In genomic region chr14:92793709-92794546, GRCh38 we compare ENCODE assay signal across 8 cellular contexts. TPM values are rescaled to one million over a fixed set of nuclear protein-coding genes. Genes with fewer than 3 reads are reported as not detected.
A peak's percentile ranks its signal among the peaks of the same experiment; 100 is the strongest.
DNase-seq lines count a peak whose midpoint lies in the region; ATAC-seq and TF ChIP-seq lines count a peak whose summit lies in the region.

Gene GOLGA5, plus strand, starts transcription at chr14:92794305. Its CDS starts 3,133 bp downstream, at chr14:92797438.

- intact Hi-C loops in PC-9 (cut with micrococcal nuclease; ENCODE audit: unreplicated experiment) (loop anchor here (5.0 kb wide), 1 partner anchor 47 kb away; the partner anchor contains the start of gene LGMN), mucosa of descending colon (cut with DNase I, micrococcal nuclease) (no loop called here)

- H3K36me3 ChIP-seq in PC-9 (ENCODE audit: low read depth) (peaks cover 10% of the 10 kb centered on the region; the same call in 1 of the 2 replicates), mucosa of descending colon (ENCODE audit: low read depth) (peaks cover 4% of the 10 kb centered on the region)

- peak; percentile 95 for DNase-seq in DMS153 (lab: John Stamatoyannopoulos, UW)
- DNase-seq in Jurkat, Clone E6-1 (ENCODE audit: low read depth, low spot score), result peak; percentile 95
- DNase-seq in PC-9, result peak; percentile 91 to 98
- peak; percentile 100 for DNase-seq in activated T-cell treated with anti-CD3 and anti-CD28 coated beads, Interleukin-2, amount 50 U/mL, for 1 hour
- peak; percentile 91 for DNase-seq in epithelial cell of prostate (ENCODE audit: low read depth, low spot score)
- peak; percentile 99 for DNase-seq in mucosa of descending colon
- DNase-seq in stimulated activated CD8-positive, alpha-beta memory T cell treated with anti-CD3 and anti-CD28 coated beads, Interleukin-4, amount 100 ng/mL, for 24 hours (ENCODE audit: low read depth), result peak; percentile 96

- peak within 1 kb of the TSS; percentile 83 for H2AFZ ChIP-seq in PC-9

- no peaks in the 10 kb centered on the region for H3K27me3 ChIP-seq in PC-9 (ENCODE audit: insufficient read depth, low read depth)

- H3K9me2 ChIP-seq in PC-9 (ENCODE audit: insufficient read depth), result no peaks in the 10 kb centered on the region

- TF ChIP-seq CTCF in PC-9 (conservative IDR thresholded peaks at IDR 0.05), result no peak
- TF ChIP-seq CTCF in mucosa of descending colon (IDR thresholded peaks at IDR 0.05), result peak; percentile 7

- H3K4me3 ChIP-seq in Jurkat, Clone E6-1 (ENCODE audit: low read length), result peak within 1 kb of the TSS; percentile 81
- H3K4me3 ChIP-seq in PC-9 (peak within 1 kb of the TSS; percentile 89), mucosa of descending colon (peak within 1 kb of the TSS; percentile 72)

- no TSS peak for BruUV-seq in PC-9 (replicated peaks; lab: Mats Ljungman, UMichigan)

- CTCF ChIA-PET in PC-9 (lab: Charles Lee), result no interaction called here

- H3K27ac ChIP-seq in PC-9 (peak within 1 kb of the TSS; percentile 87), epithelial cell of prostate (peak within 1 kb of the TSS; percentile 91)

- no peaks in the 10 kb centered on the region; the same call in 1 of the 2 replicates for H4K20me1 ChIP-seq in PC-9 (ENCODE audit: insufficient read depth)

- peaks cover 11% of the 10 kb centered on the region for H3F3A ChIP-seq in PC-9 (ENCODE audit: insufficient read depth, low read depth)

- H3K4me1 ChIP-seq in PC-9 (replicated peaks; ENCODE audit: insufficient read depth), result peaks cover 26% of the 10 kb centered on the region
- H3K4me1 ChIP-seq in mucosa of descending colon (ENCODE audit: low read depth), result peaks cover 11% of the 10 kb centered on the region

- peaks cover 12% of the 10 kb centered on the region for H3K9me3 ChIP-seq in PC-9 (ENCODE audit: insufficient read depth, low read depth)
- peaks cover 15% of the 10 kb centered on the region for H3K9me3 ChIP-seq in mucosa of descending colon

- POLR2A ChIA-PET in PC-9 (lab: Charles Lee; ENCODE audit: unreplicated experiment), result interaction anchor here (0.6 kb wide), 1 partner anchor 8 kb away, joined by 3 read pairs; no protein-coding TSS in a partner anchor

- ATAC-seq in GM21619 (IDR thresholded peaks at IDR 0.05; ENCODE audit: unreplicated experiment), result peak; percentile 93
- ATAC-seq in mucosa of descending colon, result peak; percentile 98

- peaks cover 43% of the 10 kb centered on the region for H3K79me2 ChIP-seq in PC-9 (ENCODE audit: low read depth)

- H3K4me2 ChIP-seq in PC-9, result peak within 1 kb of the TSS; percentile 96

RNA-seq across cellular contexts. Expression of gene GOLGA5, which starts in this region (rescaled TPM):
- polyA plus RNA-seq in Jurkat, Clone E6-1 (2012; ENCODE audit: insufficient read depth, insufficient read length), result 19.4 TPM
- 17.2 and 22.6 TPM in 2 replicates for total RNA-seq in PC-9 (2021)
- 10 to 100 TPM; 33.8 to 40.0 (median 39.2) TPM for total RNA-seq in mucosa of descending colon

Comparison
In these comparisons a context has a peak if more than half of its experiments do, and no peak if none do; other contexts are left out.
1. Peak in every context shown above with its lines: DNase-seq, ATAC-seq, H3K4me3 ChIP-seq and H3K27ac ChIP-seq.